Comparison of ENCODE assay signal across 18 cellular contexts in genomic region chr3:17972476-17972875, GRCh38.
"Had no signal": no experiment of that assay in that cellular context is flagged by ENCODE, and none has a peak within 500 bp of the region (broad histone marks: within the 10 kb centered on the region; RNA-seq: fewer than 3 reads in every experiment).

No MANE protein-coding gene starts in this region.

- H3K4me1 ChIP-seq: adrenal gland, breast epithelium, left lung, spleen had no signal

- H3K27ac ChIP-seq: adrenal gland, breast epithelium, coronary artery, left lung, spleen had no signal

- H3K4me1 Mint-ChIP-seq: activated CD4-positive, alpha-beta T cell treated with anti-CD3 and anti-CD28 coated beads, Interleukin-2, amount 10 ng/mL, durations not matched to agents 7 days and 5 days; stimulated activated naive B cell treated with anti-CD40 and anti-IgM and Interleukin-4, amounts not matched to agents 10 μg/mL and 1 μg/mL and 100 μg/mL, for 72 hours had no signal

- H3K27me3 ChIP-seq: adrenal gland, breast epithelium, left lung had no signal

- FAIRE-seq: astrocyte, frontal cortex, kidney had no signal

- DNase-seq: activated CD4-positive, alpha-beta T cell treated with anti-CD3 and anti-CD28 coated beads, Interleukin-2, amount 10 ng/mL, durations not matched to agents 7 days and 5 days; activated CD8-positive, alpha-beta memory T cell treated with anti-CD3 and anti-CD28 coated beads, Interleukin-2, amount 50 U/mL, for 4 hours; activated effector memory CD4-positive, alpha-beta T cell treated with Interleukin-2 at 50 U/mL for 16 hours; activated T-cell treated with anti-CD3 and anti-CD28 coated beads, Interleukin-2, amount 50 U/mL, for 48 hours; adrenal gland; head of caudate nucleus; kidney; left lung; midbrain; spleen; stimulated activated naive B cell treated with anti-CD40 and anti-IgM and Interleukin-4, amounts not matched to agents 10 μg/mL and 1 μg/mL and 100 μg/mL, for 72 hours; T-helper 9 cell had no signal

- H3K27me3 Mint-ChIP-seq: stimulated activated naive B cell treated with anti-CD40 and anti-IgM and Interleukin-4, amounts not matched to agents 10 μg/mL and 1 μg/mL and 100 μg/mL, for 72 hours had no signal

- H3K9me3 ChIP-seq: adrenal gland, breast epithelium, left lung, spleen had no signal

- ATAC-seq: activated CD4-positive, CD25-positive, alpha-beta regulatory T cell treated with anti-CD3 and anti-CD28 coated beads, Interleukin-2, amount 50 U/mL, for 24 hours; activated naive CD4-positive, alpha-beta T cell treated with anti-CD3 and anti-CD28 coated beads, Interleukin-2, amount 50 U/mL, for 72 hours; left lung; stimulated activated naive B cell treated with anti-CD40 and anti-IgM and Interleukin-4, amounts not matched to agents 10 μg/mL and 1 μg/mL and 100 μg/mL, for 72 hours had no signal

- H3K4me3 ChIP-seq: adrenal gland, breast epithelium, coronary artery, left lung, spleen had no signal

- H3K36me3 Mint-ChIP-seq: activated naive CD4-positive, alpha-beta T cell treated with anti-CD3 and anti-CD28 coated beads, Interleukin-2, amount 50 U/mL, for 72 hours; stimulated activated naive B cell treated with anti-CD40 and anti-IgM and Interleukin-4, amounts not matched to agents 10 μg/mL and 1 μg/mL and 100 μg/mL, for 72 hours had no signal

- H3K27ac Mint-ChIP-seq: activated CD4-positive, alpha-beta T cell treated with anti-CD3 and anti-CD28 coated beads, Interleukin-2, amount 10 ng/mL, durations not matched to agents 7 days and 5 days; activated naive CD4-positive, alpha-beta T cell treated with anti-CD3 and anti-CD28 coated beads, Interleukin-2, amount 50 U/mL, for 72 hours; stimulated activated naive B cell treated with anti-CD40 and anti-IgM and Interleukin-4, amounts not matched to agents 10 μg/mL and 1 μg/mL and 100 μg/mL, for 72 hours had no signal

- H3K9me3 Mint-ChIP-seq: activated CD4-positive, alpha-beta T cell treated with anti-CD3 and anti-CD28 coated beads, Interleukin-2, amount 10 ng/mL, durations not matched to agents 7 days and 5 days; activated naive CD4-positive, alpha-beta T cell treated with anti-CD3 and anti-CD28 coated beads, Interleukin-2, amount 50 U/mL, for 72 hours; stimulated activated naive B cell treated with anti-CD40 and anti-IgM and Interleukin-4, amounts not matched to agents 10 μg/mL and 1 μg/mL and 100 μg/mL, for 72 hours had no signal

- H3K4me3 Mint-ChIP-seq: activated CD4-positive, alpha-beta T cell treated with anti-CD3 and anti-CD28 coated beads, Interleukin-2, amount 10 ng/mL, durations not matched to agents 7 days and 5 days; stimulated activated naive B cell treated with anti-CD40 and anti-IgM and Interleukin-4, amounts not matched to agents 10 μg/mL and 1 μg/mL and 100 μg/mL, for 72 hours had no signal

- H3K36me3 ChIP-seq: adrenal gland, breast epithelium, left lung, spleen had no signal
